Comparison of ENCODE assay signal across 14 cellular contexts in genomic region chr12:50751921-50752721, GRCh38. TPM values are rescaled to one million over a fixed set of nuclear protein-coding genes. Genes with fewer than 3 reads are reported as not detected.
DNase-seq lines count a peak whose midpoint lies in the region; ATAC-seq and TF ChIP-seq lines count a peak whose summit lies in the region.
"Had no signal": no experiment of that assay in that cellular context is flagged by ENCODE, and none has a peak within 500 bp of the region (broad histone marks: within the 10 kb centered on the region; RNA-seq: fewer than 3 reads in every experiment).

No MANE protein-coding gene starts in this region.

- H3K4me3 ChIP-seq in heart left ventricle (no peak overlapping the region), trophoblast cell (ENCODE audit: low read depth, low read length) (no peak overlapping the region), lower lobe of right lung (no peak overlapping the region), tibial nerve (no peak overlapping the region)
- H3K4me3 ChIP-seq: adrenal gland had no signal

- H3K23ac ChIP-seq in trophoblast cell (ENCODE audit: low read length), result no peak overlapping the region

- no peak overlapping the region for H3K4me2 ChIP-seq in trophoblast cell (ENCODE audit: low read length)

- peaks cover 17% of the 10 kb centered on the region for H3K79me1 ChIP-seq in trophoblast cell (ENCODE audit: low read length)

- no peak overlapping the region for H4K91ac ChIP-seq in trophoblast cell (ENCODE audit: low read depth, low read length)

- H4K8ac ChIP-seq in trophoblast cell (ENCODE audit: low read depth, low read length), result peak overlapping the region; percentile 56

- H3K9ac ChIP-seq in trophoblast cell (ENCODE audit: low read length), result peak overlapping the region; percentile 28

- no peak overlapping the region for H3K4ac ChIP-seq in trophoblast cell (ENCODE audit: low read depth, low read length)

- H4K12ac ChIP-seq in trophoblast cell (ENCODE audit: low read depth, low read length), result no peak overlapping the region

- intact Hi-C loops in heart left ventricle (cut with DNase I), result no loop called here
- intact Hi-C loops in lower lobe of right lung (cut with DNase I), result no loop called here

- H3K36me3 ChIP-seq in heart left ventricle (peaks cover 0 to 31% (median 16%) of the 10 kb centered on the region in 9 donors), trophoblast cell (ENCODE audit: control insufficient read depth in 1 of 2, insufficient read depth in 2 of 2, low read length in 2 of 2) (peaks cover 4 to 5% of the 10 kb centered on the region in 2 experiments), lower lobe of right lung (peaks cover 20% of the 10 kb centered on the region), tibial nerve (peaks cover 0 to 37% (median 0%) of the 10 kb centered on the region in 3 donors)
- H3K36me3 ChIP-seq: adrenal gland had no signal

- H3K4me1 ChIP-seq in heart left ventricle, result peaks cover 0 to 16% (median 3%) of the 10 kb centered on the region in 12 donors
- peaks cover 4 to 12% of the 10 kb centered on the region in 2 experiments for H3K4me1 ChIP-seq in trophoblast cell (ENCODE audit: control insufficient read depth in 1 of 2, insufficient read depth in 2 of 2, low read length in 2 of 2)
- no peaks in the 10 kb centered on the region for H3K4me1 ChIP-seq in lower lobe of right lung
- H3K4me1 ChIP-seq in tibial nerve, result no peaks in the 10 kb centered on the region
- H3K4me1 ChIP-seq: adrenal gland had no signal

- TF ChIP-seq CTCF in GM10266 (IDR thresholded peaks at IDR 0.05; ENCODE audit: control insufficient read depth, insufficient read depth, low read depth, missing control alignments) (no peak), heart left ventricle (IDR thresholded peaks at IDR 0.05) (no peak), lower lobe of right lung (IDR thresholded peaks at IDR 0.05) (no peak), tibial nerve (IDR thresholded peaks at IDR 0.05) (no peak)

- no peak for TF ChIP-seq POLR2A in heart left ventricle (IDR thresholded peaks at IDR 0.05)
- no peak for TF ChIP-seq POLR2A in tibial nerve (IDR thresholded peaks at IDR 0.05)

- no peaks in the 10 kb centered on the region for H3K79me2 ChIP-seq in trophoblast cell (ENCODE audit: control insufficient read depth, insufficient read depth, low read length, poor library complexity)

- H2AK5ac ChIP-seq in trophoblast cell (ENCODE audit: low read length), result no peak overlapping the region

- H3K27me3 ChIP-seq in heart left ventricle (no peaks in the 10 kb centered on the region), trophoblast cell (ENCODE audit: insufficient read depth, low read length) (no peaks in the 10 kb centered on the region), lower lobe of right lung (ENCODE audit: low read depth) (no peaks in the 10 kb centered on the region), tibial nerve (no peaks in the 10 kb centered on the region)
- H3K27me3 ChIP-seq: adrenal gland had no signal

- no peak overlapping the region for H3K18ac ChIP-seq in trophoblast cell (ENCODE audit: low read length)

- peak overlapping the region; percentile 27 for H2BK120ac ChIP-seq in trophoblast cell (ENCODE audit: insufficient read depth, low read length, poor library complexity)

- peak overlapping the region; percentile 12 for H3K14ac ChIP-seq in trophoblast cell (ENCODE audit: low read length)

- DNase-seq in GM10266 (ENCODE audit: extremely low spot score), result peak; percentile 47
- peak; percentile 40 for DNase-seq in NCI-H226
- no peak for DNase-seq in heart left ventricle
- DNase-seq in trophoblast cell, result no peak
- DNase-seq in lower lobe of right lung, result no peak
- no peak for DNase-seq in tibial nerve (ENCODE audit: low spot score in 2 of 2)
- DNase-seq: DMS153; NCI-H146; NCI-H82; stimulated activated CD4-positive, alpha-beta T cell treated with anti-CD3 and anti-CD28 coated beads, Interleukin-15, amount 100 ng/mL, for 24 hours; stimulated activated naive CD4-positive, alpha-beta T cell treated with Interleukin-2 at 50 U/mL for 16 hours had no signal

- peak overlapping the region; percentile 69 for H2BK5ac ChIP-seq in trophoblast cell (ENCODE audit: low read depth, low read length, poor library complexity)

- WGBS in heart left ventricle, 4 donors, result 54 to 69% (median 60%) methylated on average over 8 of the region's 8 CpGs
- WGBS in trophoblast cell (ENCODE audit: extremely low coverage, insufficient coverage, insufficient read length), result no CpG with 5 or more reads among the region's 8 CpGs
- WGBS in tibial nerve, 2 donors, result 83 to 85% methylated on average over 8 of the region's 8 CpGs

- no peak overlapping the region for H2AFZ ChIP-seq in trophoblast cell (ENCODE audit: insufficient read depth, low read length, poor library complexity)

- ATAC-seq in heart left ventricle (peak; percentile 57 to 89 (median 78)), lower lobe of right lung (no peak), GM21786 (IDR thresholded peaks at IDR 0.05; ENCODE audit: unreplicated experiment) (no peak)
- ATAC-seq: natural killer cell treated with Interleukin-12 subunit alpha and Interleukin-12 subunit beta and Interleukin-15 and Interleukin-18, amount 100 ng/mL, for 72 hours had no signal

- TF ChIP-seq EP300 in tibial nerve (IDR thresholded peaks at IDR 0.05), result no peak

- H3K9me3 ChIP-seq in heart left ventricle (no peaks in the 10 kb centered on the region), trophoblast cell (ENCODE audit: insufficient read depth, low read depth, low read length) (no peaks in the 10 kb centered on the region), lower lobe of right lung (no peaks in the 10 kb centered on the region), tibial nerve (no peaks in the 10 kb centered on the region)
- H3K9me3 ChIP-seq: adrenal gland had no signal

- H3K27ac ChIP-seq in heart left ventricle (peak overlapping the region; percentile 40 to 88 (median 79)), trophoblast cell (ENCODE audit: low read depth, low read length) (no peak overlapping the region), lower lobe of right lung (no peak overlapping the region), tibial nerve (no peak overlapping the region)

- peak overlapping the region; percentile 72 for H2BK12ac ChIP-seq in trophoblast cell (ENCODE audit: low read length)

RNA-seq across cellular contexts. Expression of gene ATF1, which starts 11.8 kb away (rescaled TPM):
- total RNA-seq in heart left ventricle (10 to 100 TPM in 8 of 9 donors, 1 to 10 TPM in 1; 9.7 to 27.4 (median 22.3) TPM), lower lobe of right lung (47.0 TPM), tibial nerve (10 to 100 TPM; 16.8 to 24.9 (median 18.0) TPM)
- polyA plus RNA-seq in heart left ventricle, result 10 to 100 TPM in 1 of 2 donors, 1 to 10 TPM in 1; 3.5 to 12.5 TPM
- polyA plus RNA-seq in trophoblast cell (2013), result 34.6 and 36.5 TPM in 2 replicates

Comparison
In these comparisons a context has a peak if more than half of its experiments do, and no peak if none do; other contexts are left out.
1. DNase-seq: peak in GM10266 (single experiment) and NCI-H226 (single experiment); none in heart left ventricle (0 of 5), trophoblast cell (0 of 2), lower lobe of right lung (single experiment) and tibial nerve (0 of 2).
2. ATAC-seq: peak in heart left ventricle (4 of 4); none in lower lobe of right lung (0 of 2) and GM21786 (single experiment).
3. H3K27ac ChIP-seq: peak in heart left ventricle (12 of 12); none in trophoblast cell (single experiment), lower lobe of right lung (single experiment) and tibial nerve (0 of 4).